ENCODE assay signal across 1 cellular context in genomic region chr17:4247981-4248388, GRCh38.
TF ChIP-seq lines count a peak whose summit lies in the region.

No MANE protein-coding gene starts in this region.

TF ChIP-seq in IMR-90, 13 proteins besides CTCF, POLR2A, EP300 and RAD21 (continued from another document):
- no peak for TF ChIP-seq BHLHE40 (IDR thresholded peaks at IDR 0.05; ENCODE audit: low read depth, low read length)
